14 cellular contexts compared by ENCODE assay signal in genomic region chr4:4694812-4695211, GRCh38.
"Had no signal": no experiment of that assay in that cellular context is flagged by ENCODE, and none has a peak within 500 bp of the region (broad histone marks: within the 10 kb centered on the region; RNA-seq: fewer than 3 reads in every experiment).

No MANE protein-coding gene starts in this region.

- H3K9me3 Mint-ChIP-seq: neural crest cell had no signal

- DNase-seq: cerebellar nuclear complex; colonic mucosa; erythroblast; left colon; mammary epithelial cell; mucosa of descending colon; naive thymus-derived CD8-positive, alpha-beta T cell; right lobe of liver; stimulated activated CD4-positive, alpha-beta T cell treated with anti-CD3 and anti-CD28 coated beads, Interleukin-2, amount 100 ng/mL, for 24 hours; stimulated activated naive CD4-positive, alpha-beta T cell treated with Interleukin-2 at 50 U/mL for 16 hours; upper lobe of left lung; uterus had no signal

- H3K27me3 ChIP-seq: colonic mucosa, ovary, right lobe of liver, upper lobe of left lung, uterus had no signal

- H3K4me3 Mint-ChIP-seq: naive thymus-derived CD8-positive, alpha-beta T cell; neural crest cell had no signal

- H3K4me3 ChIP-seq: colonic mucosa, mucosa of descending colon, ovary, right lobe of liver, upper lobe of left lung, uterus had no signal

- ATAC-seq: left colon; mucosa of descending colon; naive thymus-derived CD8-positive, alpha-beta T cell had no signal

- H3K27ac Mint-ChIP-seq: naive thymus-derived CD8-positive, alpha-beta T cell had no signal

- H3K27me3 Mint-ChIP-seq: naive thymus-derived CD8-positive, alpha-beta T cell had no signal

- H3K9me3 ChIP-seq: colonic mucosa, mucosa of descending colon, ovary, right lobe of liver, upper lobe of left lung, uterus had no signal

- H3K4me1 ChIP-seq: colonic mucosa, right lobe of liver, upper lobe of left lung, uterus had no signal

- H3K27ac ChIP-seq: colonic mucosa, ovary, right lobe of liver, upper lobe of left lung, uterus had no signal

- H3K36me3 ChIP-seq: colonic mucosa, ovary, right lobe of liver, upper lobe of left lung, uterus had no signal
